9 cellular contexts compared by ENCODE assay signal in the genomic region with DNA sequence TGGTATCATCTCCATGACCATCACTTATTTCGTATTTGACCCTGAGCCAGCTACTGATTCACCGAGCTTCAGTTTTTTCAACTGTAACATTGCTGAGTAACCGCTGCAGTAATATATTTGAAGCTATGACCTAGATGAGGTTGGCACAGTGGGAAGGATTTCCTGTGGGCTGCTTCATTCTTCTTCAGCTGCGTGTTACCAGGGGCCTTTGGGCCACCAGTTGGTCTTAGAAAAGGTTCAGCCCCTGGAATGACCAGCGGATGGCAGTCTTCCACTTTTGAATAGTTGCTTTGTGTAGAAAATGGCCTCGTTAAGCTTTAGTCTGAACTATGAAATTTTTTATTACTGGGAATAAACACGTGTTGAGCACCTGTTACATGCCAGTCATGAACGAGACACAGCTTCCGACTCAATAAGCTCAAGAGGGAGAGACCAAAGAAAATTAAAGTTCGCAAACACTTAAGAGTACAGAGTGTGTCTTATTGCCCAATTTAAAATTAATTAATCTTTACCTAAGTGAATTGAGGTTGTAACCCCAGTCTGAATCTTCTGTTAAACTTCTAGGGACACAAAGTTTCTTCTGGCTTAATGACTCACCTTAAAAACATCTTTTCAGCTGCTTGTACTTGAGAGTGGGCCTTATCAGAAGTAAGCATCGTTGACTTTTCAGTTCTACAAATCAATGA. TPM values are rescaled to one million over a fixed set of nuclear protein-coding genes. Genes with fewer than 3 reads are reported as not detected.
DNase-seq lines count a peak whose midpoint lies in the region; ATAC-seq, FAIRE-seq and TF ChIP-seq lines count a peak whose summit lies in the region.
"Had no signal": no experiment of that assay in that cellular context is flagged by ENCODE, and none has a peak within 500 bp of the region (broad histone marks: within the 10 kb centered on the region; RNA-seq: fewer than 3 reads in every experiment).

No MANE protein-coding gene starts in this region.

- H3K36me3 ChIP-seq in OCI-LY7 (ENCODE audit: insufficient read depth, low read length) (no peaks in the 10 kb centered on the region), endothelial cell of umbilical vein (ENCODE audit: control insufficient read depth in 2 of 2, extremely low read depth in 1 of 2, insufficient read depth in 2 of 2, low read length in 2 of 2) (no peaks in the 10 kb centered on the region), prostate gland (no peaks in the 10 kb centered on the region)

- no TSS peak for BruUV-seq in OCI-LY7 (replicated peaks; lab: Mats Ljungman, UMichigan)
- BruUV-seq in endothelial cell of umbilical vein (replicated peaks; lab: Mats Ljungman, UMichigan) = no TSS peak

- H3K9me3 ChIP-seq in OCI-LY7 (ENCODE audit: low read length) = no peaks in the 10 kb centered on the region
- no peaks in the 10 kb centered on the region for H3K9me3 ChIP-seq in endothelial cell of umbilical vein (replicated peaks; ENCODE audit: control insufficient read depth, insufficient read depth, low read length)
- H3K9me3 ChIP-seq in prostate gland = no peaks in the 10 kb centered on the region

- peak overlapping the region; percentile 25 for H3K9ac ChIP-seq in endothelial cell of umbilical vein (replicated peaks; ENCODE audit: extremely low read depth, insufficient read depth, low read length)

- DNase-seq in AG08396 (ENCODE audit: low spot score) (peak; percentile 90), OCI-LY7 (ENCODE audit: low spot score) (peak; percentile 33), endothelial cell of umbilical vein (ENCODE audit: low read depth, low spot score) (peak; percentile 92), prostate gland (ENCODE audit: low spot score) (peak; percentile 47), NCI-H345 (lab: John Stamatoyannopoulos, UW) (no peak), Right ventricle myocardium superior (no peak)

- H3K4me1 ChIP-seq in OCI-LY7 (ENCODE audit: insufficient read depth, low read length, poor library complexity, severe bottlenecking) = no peaks in the 10 kb centered on the region
- peaks cover 47% of the 10 kb centered on the region for H3K4me1 ChIP-seq in endothelial cell of umbilical vein (ENCODE audit: control insufficient read depth, extremely low read depth, insufficient read depth, low read length)
- peaks cover 3% of the 10 kb centered on the region for H3K4me1 ChIP-seq in prostate gland (replicated peaks)

- CTCF ChIA-PET in OCI-LY7 (lab: Charles Lee; ENCODE audit: unreplicated experiment) = no interaction called here
- CTCF ChIA-PET in endothelial cell of umbilical vein (lab: Charles Lee) = interaction anchor here (0.6 to 6.1 kb wide), 47 partner anchors 9 to 941 kb away, joined by 3 to 235 read pairs (median 5); a partner anchor contains a TSS

- H3K27me3 ChIP-seq in endothelial cell of umbilical vein (ENCODE audit: control insufficient read depth in 2 of 2, insufficient read depth in 2 of 2, low read length in 2 of 2) (no peaks in the 10 kb centered on the region), prostate gland (replicated peaks; ENCODE audit: insufficient read depth) (no peaks in the 10 kb centered on the region)

- H3K4me2 ChIP-seq in OCI-LY7 (ENCODE audit: low read length) (no peak overlapping the region), endothelial cell of umbilical vein (ENCODE audit: insufficient read depth, low read length) (peak overlapping the region; percentile 2)

- dilution Hi-C loops in endothelial cell of umbilical vein (cut with MboI; ENCODE audit: extremely low pct_ligation_motif_present, low sequenced_read_pairs) = no loop called here

- H3K4me3 ChIP-seq in OCI-LY7 (ENCODE audit: low read depth, low read length, poor library complexity, severe bottlenecking) (no peak overlapping the region), endothelial cell of umbilical vein (replicated peaks in 1 of 3; ENCODE audit: insufficient read depth in 1 of 3, low read depth in 1 of 3, low read length in 3 of 3) (no peak overlapping the region), prostate gland (no peak overlapping the region)

- WGBS in prostate gland = 43% methylated on average over 11 of the region's 11 CpGs

- intact Hi-C loops in OCI-LY7 (cut with micrococcal nuclease; ENCODE audit: unreplicated experiment) = no loop called here
- intact Hi-C loops in endothelial cell of umbilical vein (cut with micrococcal nuclease) = loop anchor here (1.0 to 5.0 kb wide), 6 partner anchors 9 to 404 kb away; no protein-coding TSS in a partner anchor
- intact Hi-C loops in prostate gland (cut with DNase I) = no loop called here
- intact Hi-C loops in Right ventricle myocardium superior (cut with DNase I) = no loop called here

- ATAC-seq in GM19397 (IDR thresholded peaks at IDR 0.05; ENCODE audit: unreplicated experiment) = no peak
- ATAC-seq in Right ventricle myocardium superior (ENCODE audit: poor library complexity) = no peak

- TF ChIP-seq CTCF in GM12872 (IDR thresholded peaks at IDR 0.05; ENCODE audit: insufficient read depth, low read depth, low read length) (peak; percentile 52), OCI-LY7 (conservative IDR thresholded peaks at IDR 0.05; ENCODE audit: low read length) (peak; percentile 71), endothelial cell of umbilical vein (IDR thresholded peaks at IDR 0.05; ENCODE audit: extremely low read depth in 1 of 2, insufficient read depth in 1 of 2, low read depth in 1 of 2, low read length in 2 of 2) (peak; percentile 71 to 83), prostate gland (IDR thresholded peaks at IDR 0.05) (peak in 3 of 4 experiments; percentile 54 to 70 (median 64))

- H3K9me2 ChIP-seq in OCI-LY7 (ENCODE audit: insufficient read depth, low read length) = no peaks in the 10 kb centered on the region

- FAIRE-seq in endothelial cell of umbilical vein (lab: Jason Lieb, UNC) = peak; percentile 96

- H3K9me1 ChIP-seq in endothelial cell of umbilical vein (replicated peaks; ENCODE audit: control insufficient read depth, extremely low read depth, insufficient read depth, low read length) = no peaks in the 10 kb centered on the region

- H3K27ac ChIP-seq in OCI-LY7 (ENCODE audit: low read depth, low read length, poor library complexity, severe bottlenecking) = no peak overlapping the region
- H3K27ac ChIP-seq in endothelial cell of umbilical vein (ENCODE audit: insufficient read depth, low read depth, low read length) = peak overlapping the region; percentile 54
- H3K27ac ChIP-seq in prostate gland = peak overlapping the region; percentile 13 to 51

- POLR2A ChIA-PET in OCI-LY7 (lab: Charles Lee) = interaction anchor here (0.6 kb wide), 2 partner anchors 114 to 279 kb away, joined by 3 read pairs; no protein-coding TSS in a partner anchor
- POLR2A ChIA-PET in endothelial cell of umbilical vein (lab: Charles Lee) = interaction anchor here (0.6 to 1.9 kb wide), 4 partner anchors 9 to 49 kb away, joined by 3 to 5 read pairs (median 3); no protein-coding TSS in a partner anchor

- H4K20me1 ChIP-seq in OCI-LY7 (ENCODE audit: insufficient read depth, low read length) = no peaks in the 10 kb centered on the region
- H4K20me1 ChIP-seq in endothelial cell of umbilical vein (replicated peaks; ENCODE audit: control insufficient read depth, extremely low read depth, insufficient read depth, low read length) = no peaks in the 10 kb centered on the region

- no peak for TF ChIP-seq POLR2A in endothelial cell of umbilical vein (IDR thresholded peaks at IDR 0.05; ENCODE audit: low read depth, low read length)
- no peak for TF ChIP-seq POLR2A in prostate gland (IDR thresholded peaks at IDR 0.05)

- H2AFZ ChIP-seq in OCI-LY7 (ENCODE audit: low read length) (no peak overlapping the region), endothelial cell of umbilical vein (ENCODE audit: low read depth, low read length) (no peak overlapping the region)

- H3K79me2 ChIP-seq in OCI-LY7 (ENCODE audit: insufficient read depth, low read depth, low read length) = no peaks in the 10 kb centered on the region
- H3K79me2 ChIP-seq in endothelial cell of umbilical vein (ENCODE audit: control insufficient read depth, insufficient read depth, low read length) = no peaks in the 10 kb centered on the region

TF ChIP-seq in endothelial cell of umbilical vein, 7 proteins besides CTCF, POLR2A, EP300 and RAD21:
- no peak for TF ChIP-seq MYC (IDR thresholded peaks at IDR 0.05; ENCODE audit: low read depth, low read length)
- peak; percentile 43 for TF ChIP-seq POLR2AphosphoS5 (IDR thresholded peaks at IDR 0.05; ENCODE audit: insufficient read depth, low read depth, low read length)
- peak; percentile 84 for TF ChIP-seq FOS (IDR thresholded peaks at IDR 0.05; ENCODE audit: borderline replicate concordance, insufficient read depth, low read length)
- TF ChIP-seq JUN (IDR thresholded peaks at IDR 0.05; ENCODE audit: borderline replicate concordance, insufficient read depth, insufficient read length, low read depth) = peak; percentile 54
- TF ChIP-seq EZH2 (IDR thresholded peaks at IDR 0.05; ENCODE audit: borderline replicate concordance, low read depth, low read length, severe bottlenecking) = no peak
- TF ChIP-seq GATA2 (IDR thresholded peaks at IDR 0.05; ENCODE audit: insufficient read depth, insufficient read length, low read depth, low read length) = peak; percentile 21
- TF ChIP-seq, protein P1, sequence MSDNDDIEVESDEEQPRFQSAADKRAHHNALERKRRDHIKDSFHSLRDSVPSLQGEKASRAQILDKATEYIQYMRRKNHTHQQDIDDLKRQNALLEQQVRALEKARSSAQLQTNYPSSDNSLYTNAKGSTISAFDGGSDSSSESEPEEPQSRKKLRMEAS (IDR thresholded peaks at IDR 0.05; ENCODE audit: insufficient read depth, insufficient read length) = no peak

RNA-seq across cellular contexts. Expression of a gene that starts 57.6 kb away (rescaled TPM):
- 0.10 TPM in 1 of 2 replicates, not detected in the other for total RNA-seq in OCI-LY7 (2014; rRNA removed; shearing (Covaris generic))
- total RNA-seq in OCI-LY7 (2022) = not detected in 2 replicates
- total RNA-seq in endothelial cell of umbilical vein = 0.25 and 0.38 TPM in 2 replicates
- 0.03 and 0.04 TPM in 2 replicates for polyA plus RNA-seq in endothelial cell of umbilical vein
- polyA plus RNA-seq in endothelial cell of umbilical vein (2011; cell fraction: cytosol; rRNA removed) = 0.03 TPM in 1 of 2 replicates, not detected in the other
- polyA plus RNA-seq in endothelial cell of umbilical vein (2011; cell fraction: nucleus; rRNA removed) = 0.37 and 0.42 TPM in 2 replicates
- 0.10 and 0.50 TPM in 2 replicates for polyA plus RNA-seq in endothelial cell of umbilical vein (2012)
- polyA minus RNA-seq in endothelial cell of umbilical vein = 0.15 TPM in 1 of 2 replicates, not detected in the other
- not detected for polyA minus RNA-seq in endothelial cell of umbilical vein (2011; cell fraction: cytosol; rRNA and poly(A)+ RNA removed)
- 1.1 and 2.3 TPM in 2 replicates for polyA minus RNA-seq in endothelial cell of umbilical vein (2011; cell fraction: nucleus; rRNA and poly(A)+ RNA removed)
- total RNA-seq in prostate gland = 1 to 10 TPM in 1 of 2 donors, under 1 TPM in 1; 0.51 to 2.1 TPM
- 0.70 TPM for total RNA-seq in Right ventricle myocardium superior
- total RNA-seq: mononuclear cell had no signal

Comparison
In these comparisons a context has a peak if more than half of its experiments do, and no peak if none do; other contexts are left out.
1. DNase-seq: peak in AG08396 (single experiment), OCI-LY7 (single experiment), endothelial cell of umbilical vein (single experiment) and prostate gland (single experiment); none in NCI-H345 (single experiment) and Right ventricle myocardium superior (single experiment).
2. Peak in every context shown above with its lines, with median percentiles within 50 percentile points of each other: CTCF ChIP-seq.